In the genomic region with DNA sequence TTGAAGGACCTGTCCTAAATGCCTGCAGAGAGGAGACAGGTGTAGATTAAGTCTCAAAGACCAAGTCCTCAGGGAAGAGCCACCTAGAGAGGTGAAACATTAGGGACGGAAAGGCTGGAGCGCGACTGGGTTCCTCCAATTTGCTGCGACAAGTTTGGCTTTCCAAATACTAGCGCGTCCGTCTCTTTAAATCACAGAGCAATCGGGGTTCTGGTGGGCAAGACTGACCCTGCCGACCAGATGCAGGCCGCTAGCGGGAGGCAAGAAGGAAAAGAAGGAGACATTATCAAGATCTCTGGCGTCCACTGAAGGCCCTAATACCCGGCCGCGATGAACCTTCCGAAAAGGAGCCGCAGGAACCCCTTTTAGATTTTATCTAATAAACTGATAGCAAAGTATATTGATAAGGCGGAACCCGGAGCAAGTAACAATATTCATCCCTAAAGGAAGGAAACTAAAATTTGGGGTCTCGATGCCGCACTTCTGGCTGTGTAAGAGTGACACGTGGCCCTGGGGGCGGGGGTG, we compare ENCODE assay signal across 20 cellular contexts.
DNase-seq lines count a peak whose midpoint lies in the region; FAIRE-seq and TF ChIP-seq lines count a peak whose summit lies in the region.
"Had no signal": no experiment of that assay in that cellular context is flagged by ENCODE, and none has a peak within 500 bp of the region (broad histone marks: within the 10 kb centered on the region; RNA-seq: fewer than 3 reads in every experiment).

No MANE protein-coding gene starts in this region.

- H2AFZ ChIP-seq in hepatocyte (no peak overlapping the region), neuronal stem cell (ENCODE audit: low read length) (no peak overlapping the region)

- no peak overlapping the region for H4K8ac ChIP-seq in neuronal stem cell (ENCODE audit: low read depth, low read length)

- H3K18ac ChIP-seq in neuronal stem cell (ENCODE audit: low read length), result peak overlapping the region; percentile 5

- intact Hi-C loops in Caco-2 (cut with micrococcal nuclease; ENCODE audit: unreplicated experiment), result loop anchor here (5.0 kb wide), 2 partner anchors 608 to 708 kb away; no protein-coding TSS in a partner anchor

- H2BK15ac ChIP-seq in neuronal stem cell (ENCODE audit: low read length), result peak overlapping the region; percentile 11

- H3K9me3 Mint-ChIP-seq in Caco-2 (ENCODE audit: unreplicated experiment), result no peaks in the 10 kb centered on the region

- no peak overlapping the region for H3K23ac ChIP-seq in neuronal stem cell (ENCODE audit: low read depth, low read length, poor library complexity)

- peaks cover 22% of the 10 kb centered on the region for H3K4me1 ChIP-seq in hepatocyte (ENCODE audit: insufficient read depth)
- peaks cover 8 to 14% of the 10 kb centered on the region in 2 donors for H3K4me1 ChIP-seq in neuronal stem cell (ENCODE audit: control insufficient read depth in 2 of 2, insufficient read depth in 1 of 2, low read depth in 1 of 2, low read length in 2 of 2)
- H3K4me1 ChIP-seq in Caco-2, result 0 out of 2 replicates have a peak, but pooled peaks cover 5% of the 10 kb centered on the region

- in situ Hi-C loops in GM13976 (cut with MboI; ENCODE audit: low sequenced_read_pairs, unreplicated experiment), result loop anchor here (25.0 kb wide), 1 partner anchor 773 kb away; no protein-coding TSS in a partner anchor

- no peak overlapping the region for H2BK5ac ChIP-seq in neuronal stem cell (ENCODE audit: low read length)

- no peaks in the 10 kb centered on the region for H3K9me3 ChIP-seq in SK-N-MC (ENCODE audit: low read depth, low read length)
- no peaks in the 10 kb centered on the region for H3K9me3 ChIP-seq in hepatocyte (ENCODE audit: low read depth)
- peaks cover 0 to 9% of the 10 kb centered on the region in 2 donors for H3K9me3 ChIP-seq in neuronal stem cell (replicated peaks in 1 of 2; ENCODE audit: control insufficient read depth in 2 of 2, insufficient read depth in 1 of 2, low read depth in 1 of 2, low read length in 2 of 2)
- no peaks in the 10 kb centered on the region for H3K9me3 ChIP-seq in Caco-2
- H3K9me3 ChIP-seq: A549, Peyer's patch had no signal

- H2BK12ac ChIP-seq in neuronal stem cell (ENCODE audit: low read length), result no peak overlapping the region

- no peak overlapping the region for H2BK120ac ChIP-seq in neuronal stem cell (ENCODE audit: low read depth, low read length)

- H3K27me3 ChIP-seq in hepatocyte (peaks cover 35% of the 10 kb centered on the region), neuronal stem cell (ENCODE audit: control insufficient read depth in 3 of 3, insufficient read depth in 3 of 3, low read depth in 1 of 3, low read length in 3 of 3) (peaks cover 11 to 61% (median 44%) of the 10 kb centered on the region in 3 experiments), Caco-2 (replicated peaks; ENCODE audit: control insufficient read depth, insufficient read depth, low read length) (no peaks in the 10 kb centered on the region; the same call in none of the 2 replicates)

- peaks cover 2% of the 10 kb centered on the region for H3K79me1 ChIP-seq in neuronal stem cell (ENCODE audit: low read depth, low read length)

- H3K4me3 Mint-ChIP-seq in Caco-2 (ENCODE audit: unreplicated experiment), result no peak overlapping the region

- no peaks in the 10 kb centered on the region for H3K9me2 ChIP-seq in hepatocyte (replicated peaks; ENCODE audit: insufficient read depth)

- no peak overlapping the region for H3K27ac Mint-ChIP-seq in Caco-2 (ENCODE audit: unreplicated experiment)
- H3K27ac Mint-ChIP-seq: CD4-positive, alpha-beta memory T cell had no signal

- no peak overlapping the region for H4K91ac ChIP-seq in neuronal stem cell (ENCODE audit: low read depth, low read length, poor library complexity)

- H3K9ac ChIP-seq in SK-N-MC (ENCODE audit: insufficient read length) (peak overlapping the region; percentile 98), neuronal stem cell (ENCODE audit: low read depth, low read length, poor library complexity) (no peak overlapping the region)
- H3K9ac ChIP-seq: BLaER1 had no signal

- H3K36me3 Mint-ChIP-seq in Caco-2 (ENCODE audit: insufficient read depth, unreplicated experiment), result peaks cover 7% of the 10 kb centered on the region

- H3K4ac ChIP-seq in neuronal stem cell (ENCODE audit: low read length), result no peak overlapping the region

- CTCF ChIA-PET in Caco-2 (lab: Charles Lee), result no interaction called here

- H3K14ac ChIP-seq in neuronal stem cell (ENCODE audit: low read length), result no peak overlapping the region

- H3K4me2 ChIP-seq in hepatocyte (peak overlapping the region; percentile 95), neuronal stem cell (ENCODE audit: insufficient read depth, low read length, poor library complexity, severe bottlenecking) (peak overlapping the region; percentile 40)
- H3K4me2 ChIP-seq: A549, BLaER1 had no signal

- no peaks in the 10 kb centered on the region for H3K79me2 ChIP-seq in hepatocyte

- H4K20me1 ChIP-seq in hepatocyte (ENCODE audit: insufficient read depth, poor library complexity, severe bottlenecking), result no peaks in the 10 kb centered on the region

- BruUV-seq in Caco-2 (replicated peaks; lab: Mats Ljungman, UMichigan), result no TSS peak

- H3K4me3 ChIP-seq in SK-N-MC (peak overlapping the region; percentile 97), hepatocyte (no peak overlapping the region), neuronal stem cell (ENCODE audit: low read length in 2 of 2) (no peak overlapping the region), Caco-2 (ENCODE audit: low read depth, low read length) (no peak overlapping the region)
- H3K4me3 ChIP-seq: A549, BLaER1, GM12878, K562 had no signal

- no peaks in the 10 kb centered on the region for H3K27me3 Mint-ChIP-seq in Caco-2 (ENCODE audit: insufficient read depth, unreplicated experiment)

- H3K27ac ChIP-seq in SK-N-MC (peak overlapping the region; percentile 97), hepatocyte (no peak overlapping the region), neuronal stem cell (replicated peaks; ENCODE audit: low read length) (no peak overlapping the region)
- H3K27ac ChIP-seq: A549, BLaER1, Peyer's patch had no signal

- H2AK5ac ChIP-seq in neuronal stem cell (ENCODE audit: low read depth, low read length), result no peak overlapping the region

- POLR2A ChIA-PET in Caco-2 (lab: Charles Lee), result no interaction called here

- 42% methylated on average over 23 of the region's 23 CpGs for WGBS in hepatocyte (ENCODE audit: low lambda C conversion rate, missing lambda C conversion rate)
- no CpG with 5 or more reads among the region's 23 CpGs for WGBS in neuronal stem cell (ENCODE audit: extremely low coverage in 2 of 2, insufficient read length in 2 of 2, insufficient replicate concordance in 1 of 2), 2 donors

- H3K4me1 Mint-ChIP-seq in Caco-2 (ENCODE audit: low read depth, unreplicated experiment), result peaks cover 7% of the 10 kb centered on the region

- H3K36me3 ChIP-seq in SK-N-MC (ENCODE audit: insufficient read depth, low read length) (no peaks in the 10 kb centered on the region), hepatocyte (replicated peaks; ENCODE audit: insufficient read depth, low read depth) (no peaks in the 10 kb centered on the region), neuronal stem cell (replicated peaks in 1 of 2; ENCODE audit: control insufficient read depth in 2 of 2, insufficient read depth in 2 of 2, low read length in 2 of 2) (no peaks in the 10 kb centered on the region), Caco-2 (ENCODE audit: control insufficient read depth, insufficient read depth, low read length) (no peaks in the 10 kb centered on the region)
- H3K36me3 ChIP-seq: BLaER1, Peyer's patch had no signal

- no peak for FAIRE-seq in urothelium cell line (lab: Jason Lieb, UNC)
- FAIRE-seq: A549, GM12878, H54, K562 had no signal

- DNase-seq in GM13976 (ENCODE audit: low spot score) (peak; percentile 9), SK-N-MC (ENCODE audit: low read depth, low spot score) (no peak), hepatocyte (ENCODE audit: low spot score) (no peak), neuronal stem cell (ENCODE audit: low spot score) (no peak), GDM1 (lab: John Stamatoyannopoulos, UW) (no peak), Caco-2 (no peak), NCI-H524 (lab: John Stamatoyannopoulos, UW) (no peak), urothelium cell line (ENCODE audit: low spot score) (no peak)
- DNase-seq: Calu3; CD4-positive, alpha-beta memory T cell; NCI-H1105; NCI-H2081; NCI-H748 treated with DMSO at 0.1 percent for 48 hours; NK-92 treated with Interleukin-12 subunit alpha and Interleukin-12 subunit beta, amount 100 ng/mL, for 24 hours had no signal

- TF ChIP-seq CTCF in GM13976 (IDR thresholded peaks at IDR 0.05; ENCODE audit: borderline replicate concordance, control extremely low read depth, extremely low read depth, insufficient read depth, missing control alignments), result no peak
- TF ChIP-seq CTCF in hepatocyte (IDR thresholded peaks at IDR 0.05; ENCODE audit: poor library complexity), result no peak
- TF ChIP-seq CTCF in Caco-2 (IDR thresholded peaks at IDR 0.05; ENCODE audit: insufficient read depth in 1 of 2, low read depth in 1 of 2, low read length in 1 of 2, severe bottlenecking in 1 of 2, unreplicated experiment in 1 of 2), result no peak
